In the genomic region with DNA sequence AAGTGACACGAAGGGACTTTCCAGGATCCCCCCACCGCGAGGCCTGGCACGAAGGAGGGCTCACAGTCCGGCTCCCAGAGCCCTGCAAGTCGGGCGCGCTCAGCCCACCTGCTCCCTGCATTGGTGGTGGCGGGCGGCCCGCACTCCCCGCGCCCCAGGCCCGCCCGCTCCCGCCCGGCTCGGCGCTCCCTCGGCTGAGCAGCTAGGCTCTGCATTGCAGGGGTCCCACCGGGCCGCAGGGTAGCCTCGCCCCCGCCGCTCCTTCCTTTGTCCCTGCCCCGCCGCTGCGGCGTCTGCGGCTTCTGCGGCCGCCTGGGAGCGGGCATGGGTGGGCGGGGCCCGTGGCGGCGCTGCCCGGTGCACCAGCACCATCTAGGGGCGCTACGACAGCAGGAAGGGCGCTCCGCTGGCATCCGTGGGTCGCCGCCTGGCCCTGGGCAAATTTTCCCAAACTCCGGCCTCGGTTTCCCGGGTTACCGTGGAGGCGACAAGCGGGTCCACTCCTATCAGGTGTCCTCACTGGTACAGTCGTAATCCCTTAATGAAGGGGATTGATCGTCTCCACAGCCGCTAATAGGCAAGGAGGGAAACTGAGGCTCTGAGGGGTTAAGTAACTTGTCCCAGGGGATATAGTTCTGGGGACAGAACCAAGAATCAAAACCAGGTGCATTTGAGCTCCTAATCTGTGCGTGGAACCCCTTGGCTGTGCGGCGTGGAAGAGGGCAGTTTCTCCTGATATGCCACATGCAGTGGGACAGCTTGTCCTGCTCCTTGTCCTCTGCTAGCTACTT, we compare ENCODE assay signal across 8 cellular contexts.
A peak's percentile ranks its signal among the peaks of the same experiment; 100 is the strongest.
DNase-seq lines count a peak whose midpoint lies in the region; ATAC-seq and TF ChIP-seq lines count a peak whose summit lies in the region.

No MANE protein-coding gene starts in this region.

- H3K9me2 ChIP-seq in SK-N-SH = no peaks in the 10 kb centered on the region

- peak; percentile 93 for TF ChIP-seq RAD21 in SK-N-SH (IDR thresholded peaks at IDR 0.05; ENCODE audit: low read length)

- CTCF ChIA-PET in SK-N-SH (lab: Yijun Ruan, JAX) = interaction anchor here (0.5 to 13.9 kb wide), 74 partner anchors 8 to 913 kb away, joined by 3 to 236 read pairs (median 4); a partner anchor contains a TSS

- TF ChIP-seq CTCF in SK-N-SH (IDR thresholded peaks at IDR 0.05) (peak; percentile 35), osteocyte (IDR thresholded peaks at IDR 0.05) (peak; percentile 76)

- no peaks in the 10 kb centered on the region for H3K9me3 Mint-ChIP-seq in osteocyte (ENCODE audit: unreplicated experiment)

- POLR2A ChIA-PET in SK-N-SH (lab: Yijun Ruan, JAX) = interaction anchor here (0.9 kb wide), 1 partner anchor 14 kb away, joined by 3 read pairs; no protein-coding TSS in a partner anchor

- H3K27ac Mint-ChIP-seq in osteocyte (ENCODE audit: unreplicated experiment) = no peak overlapping the region

- peaks cover 0 to 23% of the 10 kb centered on the region in 2 experiments; a peak in 1 of 4 replicates for H3K4me1 ChIP-seq in SK-N-SH (ENCODE audit: control insufficient read depth in 1 of 2, insufficient read depth in 2 of 2, low read depth in 1 of 2, low read length in 1 of 2)

- no peaks in the 10 kb centered on the region for H3K27me3 ChIP-seq in SK-N-SH (ENCODE audit: insufficient read depth)

- no peaks in the 10 kb centered on the region for H3K79me2 ChIP-seq in SK-N-SH (ENCODE audit: insufficient read depth)

- H3K9me3 ChIP-seq in SK-N-SH = no peaks in the 10 kb centered on the region

- no peaks in the 10 kb centered on the region for H3F3A ChIP-seq in SK-N-SH (replicated peaks; ENCODE audit: insufficient read depth)

- H3K27ac ChIP-seq in SK-N-SH (ENCODE audit: low read depth in 2 of 2, low read length in 1 of 2) = no peak overlapping the region; a peak in 1 of 4 replicates

- H3K4me3 ChIP-seq in SK-N-SH (ENCODE audit: low read depth in 2 of 2, low read length in 1 of 2) = peak overlapping the region in 1 of 2 experiments; percentile 44; a peak in 3 of 4 replicates

- no peak overlapping the region for H3K4me3 Mint-ChIP-seq in osteocyte (ENCODE audit: unreplicated experiment)

- no peak for TF ChIP-seq EP300 in SK-N-SH (IDR thresholded peaks at IDR 0.05; ENCODE audit: borderline replicate concordance in 1 of 2, low read depth in 1 of 2, low read length in 1 of 2)

- H3K27me3 Mint-ChIP-seq in osteocyte (ENCODE audit: unreplicated experiment) = peaks cover 27% of the 10 kb centered on the region

- H3K36me3 Mint-ChIP-seq in osteocyte (ENCODE audit: unreplicated experiment) = no peaks in the 10 kb centered on the region

- H4K20me1 ChIP-seq in SK-N-SH (ENCODE audit: insufficient read depth) = no peaks in the 10 kb centered on the region

- H2AFZ ChIP-seq in SK-N-SH (ENCODE audit: low read depth) = no peak overlapping the region

- peak; percentile 64 for ATAC-seq in HG02759 (IDR thresholded peaks at IDR 0.05; ENCODE audit: unreplicated experiment)
- no peak for ATAC-seq in GM21825 (IDR thresholded peaks at IDR 0.05; ENCODE audit: unreplicated experiment)
- no peak for ATAC-seq in HG03280 (IDR thresholded peaks at IDR 0.05; ENCODE audit: unreplicated experiment)

- DNase-seq in COR-L47 (lab: John Stamatoyannopoulos, UW) = peak; percentile 53
- peak; percentile 96 for DNase-seq in SK-N-SH
- peak; percentile 16 for DNase-seq in globus pallidus (ENCODE audit: low spot score)
- DNase-seq in osteocyte (ENCODE audit: extremely low spot score, unreplicated experiment) = no peak
- no peak for DNase-seq in NCI-H1048 (lab: John Stamatoyannopoulos, UW)

- no peak overlapping the region for H3K4me2 ChIP-seq in SK-N-SH

- H3K4me1 Mint-ChIP-seq in osteocyte (ENCODE audit: unreplicated experiment) = no peaks in the 10 kb centered on the region

- WGBS in SK-N-SH (ENCODE audit: low lambda C conversion rate) = 5% methylated on average over 24 of the region's 57 CpGs

- H3K36me3 ChIP-seq in SK-N-SH (replicated peaks in 1 of 2; ENCODE audit: control insufficient read depth in 1 of 2, insufficient read depth in 2 of 2, low read length in 1 of 2) = no peaks in the 10 kb centered on the region

- no peak overlapping the region for H3K9ac ChIP-seq in SK-N-SH

TF ChIP-seq in SK-N-SH, 30 proteins besides CTCF, POLR2A, EP300 and RAD21:
- TF ChIP-seq CHD2 (IDR thresholded peaks at IDR 0.05; ENCODE audit: low read length, partially characterized antibody) (peak; percentile 32), RCOR1 (IDR thresholded peaks at IDR 0.05; ENCODE audit: low read length) (no peak), YY1 (IDR thresholded peaks at IDR 0.05; ENCODE audit: low read depth) (no peak), GATA2 (CRISPR knock-in tag; IDR thresholded peaks at IDR 0.05) (no peak), MEF2A (IDR thresholded peaks at IDR 0.05; ENCODE audit: borderline replicate concordance, low read depth) (no peak), FOXM1 (IDR thresholded peaks at IDR 0.05; ENCODE audit: low read depth) (no peak), GABPA (IDR thresholded peaks at IDR 0.05; ENCODE audit: low read depth) (no peak), SMC3 (IDR thresholded peaks at IDR 0.05; ENCODE audit: low read depth, low read length) (peak; percentile 63), MXI1 (IDR thresholded peaks at IDR 0.05; ENCODE audit: low read depth, low read length) (peak; percentile 86), ELF1 (IDR thresholded peaks at IDR 0.05) (no peak)
- TF ChIP-seq, protein P1, sequence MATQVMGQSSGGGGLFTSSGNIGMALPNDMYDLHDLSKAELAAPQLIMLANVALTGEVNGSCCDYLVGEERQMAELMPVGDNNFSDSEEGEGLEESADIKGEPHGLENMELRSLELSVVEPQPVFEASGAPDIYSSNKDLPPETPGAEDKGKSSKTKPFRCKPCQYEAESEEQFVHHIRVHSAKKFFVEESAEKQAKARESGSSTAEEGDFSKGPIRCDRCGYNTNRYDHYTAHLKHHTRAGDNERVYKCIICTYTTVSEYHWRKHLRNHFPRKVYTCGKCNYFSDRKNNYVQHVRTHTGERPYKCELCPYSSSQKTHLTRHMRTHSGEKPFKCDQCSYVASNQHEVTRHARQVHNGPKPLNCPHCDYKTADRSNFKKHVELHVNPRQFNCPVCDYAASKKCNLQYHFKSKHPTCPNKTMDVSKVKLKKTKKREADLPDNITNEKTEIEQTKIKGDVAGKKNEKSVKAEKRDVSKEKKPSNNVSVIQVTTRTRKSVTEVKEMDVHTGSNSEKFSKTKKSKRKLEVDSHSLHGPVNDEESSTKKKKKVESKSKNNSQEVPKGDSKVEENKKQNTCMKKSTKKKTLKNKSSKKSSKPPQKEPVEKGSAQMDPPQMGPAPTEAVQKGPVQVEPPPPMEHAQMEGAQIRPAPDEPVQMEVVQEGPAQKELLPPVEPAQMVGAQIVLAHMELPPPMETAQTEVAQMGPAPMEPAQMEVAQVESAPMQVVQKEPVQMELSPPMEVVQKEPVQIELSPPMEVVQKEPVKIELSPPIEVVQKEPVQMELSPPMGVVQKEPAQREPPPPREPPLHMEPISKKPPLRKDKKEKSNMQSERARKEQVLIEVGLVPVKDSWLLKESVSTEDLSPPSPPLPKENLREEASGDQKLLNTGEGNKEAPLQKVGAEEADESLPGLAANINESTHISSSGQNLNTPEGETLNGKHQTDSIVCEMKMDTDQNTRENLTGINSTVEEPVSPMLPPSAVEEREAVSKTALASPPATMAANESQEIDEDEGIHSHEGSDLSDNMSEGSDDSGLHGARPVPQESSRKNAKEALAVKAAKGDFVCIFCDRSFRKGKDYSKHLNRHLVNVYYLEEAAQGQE (IDR thresholded peaks at IDR 0.05; ENCODE audit: low read depth, low read length) = no peak
- TF ChIP-seq, protein P2, sequence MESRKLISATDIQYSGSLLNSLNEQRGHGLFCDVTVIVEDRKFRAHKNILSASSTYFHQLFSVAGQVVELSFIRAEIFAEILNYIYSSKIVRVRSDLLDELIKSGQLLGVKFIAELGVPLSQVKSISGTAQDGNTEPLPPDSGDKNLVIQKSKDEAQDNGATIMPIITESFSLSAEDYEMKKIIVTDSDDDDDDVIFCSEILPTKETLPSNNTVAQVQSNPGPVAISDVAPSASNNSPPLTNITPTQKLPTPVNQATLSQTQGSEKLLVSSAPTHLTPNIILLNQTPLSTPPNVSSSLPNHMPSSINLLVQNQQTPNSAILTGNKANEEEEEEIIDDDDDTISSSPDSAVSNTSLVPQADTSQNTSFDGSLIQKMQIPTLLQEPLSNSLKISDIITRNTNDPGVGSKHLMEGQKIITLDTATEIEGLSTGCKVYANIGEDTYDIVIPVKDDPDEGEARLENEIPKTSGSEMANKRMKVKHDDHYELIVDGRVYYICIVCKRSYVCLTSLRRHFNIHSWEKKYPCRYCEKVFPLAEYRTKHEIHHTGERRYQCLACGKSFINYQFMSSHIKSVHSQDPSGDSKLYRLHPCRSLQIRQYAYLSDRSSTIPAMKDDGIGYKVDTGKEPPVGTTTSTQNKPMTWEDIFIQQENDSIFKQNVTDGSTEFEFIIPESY (IDR thresholded peaks at IDR 0.05; ENCODE audit: borderline replicate concordance, low read depth) = no peak

Comparison
In these comparisons a context has a peak if more than half of its experiments do, and no peak if none do; other contexts are left out.
1. DNase-seq: peak in COR-L47 (single experiment), SK-N-SH (single experiment) and globus pallidus (single experiment); none in osteocyte (single experiment) and NCI-H1048 (single experiment).